ENCODE assay signal across 32 cellular contexts in genomic region chr7:64834989-64835388, GRCh38.
"Had no signal": no experiment of that assay in that cellular context is flagged by ENCODE, and none has a peak within 500 bp of the region (broad histone marks: within the 10 kb centered on the region; RNA-seq: fewer than 3 reads in every experiment).

No MANE protein-coding gene starts in this region.

- H3K36me3 ChIP-seq: adrenal gland, brain microvascular endothelial cell, breast epithelium had no signal

- ATAC-seq: activated CD8-positive, alpha-beta T cell treated with anti-CD3 and anti-CD28 coated beads for 36 hours; activated naive CD4-positive, alpha-beta T cell treated with anti-CD3 and anti-CD28 coated beads, Interleukin-2, amount 50 U/mL, for 72 hours; activated T-cell treated with anti-CD3 and anti-CD28 coated beads, Interleukin-2, amount 50 U/mL, for 72 hours; activated T-helper 17 cell treated with anti-CD3 and anti-CD28 coated beads, Interleukin-2, amount 50 U/mL, for 72 hours; body of pancreas had no signal

- H3K27me3 ChIP-seq: adrenal gland, body of pancreas, brain microvascular endothelial cell, breast epithelium had no signal

- H3K27ac Mint-ChIP-seq: activated B cell treated with CpG ODN at 0.5 μM for 24 hours; activated CD4-positive, alpha-beta T cell treated with anti-CD3 and anti-CD28 coated beads, Interleukin-2, amount 10 ng/mL, durations not matched to agents 24 days and 14 days; activated CD8-positive, alpha-beta T cell treated with anti-CD3 and anti-CD28 coated beads for 36 hours; activated naive CD4-positive, alpha-beta T cell treated with anti-CD3 and anti-CD28 coated beads for 36 hours; activated naive CD4-positive, alpha-beta T cell treated with anti-CD3 and anti-CD28 coated beads, Interleukin-2, amount 50 U/mL, for 72 hours; activated naive CD8-positive, alpha-beta T cell treated with anti-CD3 and anti-CD28 coated beads for 36 hours; activated T-cell treated with anti-CD3 and anti-CD28 coated beads, Interleukin-2, amount 50 U/mL, for 72 hours; activated T-helper 1 cell treated with anti-CD3 and anti-CD28 coated beads, Interleukin-12 subunit alpha, Interleukin-12 subunit beta, Interleukin-2, Interleukin-4 antibody, amounts not matched to agents 30 ng/mL and 10 ng/mL and 1 ng/mL, durations not matched to agents 14 hours and 24 hours and 36 hours; activated T-helper 17 cell treated with anti-CD3 and anti-CD28 coated beads, Interleukin-2, amount 50 U/mL, for 72 hours; T-helper 1 cell treated with Interleukin-12 subunit alpha and Interleukin-12 subunit beta and Interleukin-4 antibody, amounts not matched to agents 30 μg/mL and 1 μg/mL, for 36 hours; T-helper 2 cell treated with Interferon-gamma antibody and Interleukin-4, amounts not matched to agents 5 μg/mL and 100 μg/mL, for 36 hours had no signal

- H3K4me1 ChIP-seq: adrenal gland, body of pancreas, breast epithelium had no signal

- H3K27me3 Mint-ChIP-seq: activated B cell treated with CpG ODN at 0.5 μM for 24 hours; activated CD4-positive, alpha-beta T cell treated with anti-CD3 and anti-CD28 coated beads, Interleukin-2, amount 10 ng/mL, durations not matched to agents 24 days and 14 days; activated CD8-positive, alpha-beta T cell treated with anti-CD3 and anti-CD28 coated beads for 36 hours; activated naive CD8-positive, alpha-beta T cell treated with anti-CD3 and anti-CD28 coated beads for 36 hours; activated T-helper 17 cell treated with anti-CD3 and anti-CD28 coated beads, Interleukin-2, amount 50 U/mL, for 72 hours had no signal

- H3K27ac ChIP-seq: adrenal gland, body of pancreas, brain microvascular endothelial cell, breast epithelium, VCaP had no signal

- H3K4me3 ChIP-seq: adrenal gland, body of pancreas, breast epithelium had no signal

- H3K4me3 Mint-ChIP-seq: activated B cell treated with CpG ODN at 0.5 μM for 24 hours; activated CD4-positive, alpha-beta T cell treated with anti-CD3 and anti-CD28 coated beads, Interleukin-2, amount 10 ng/mL, durations not matched to agents 24 days and 14 days; activated CD8-positive, alpha-beta T cell treated with anti-CD3 and anti-CD28 coated beads for 36 hours; activated naive CD4-positive, alpha-beta T cell treated with anti-CD3 and anti-CD28 coated beads for 36 hours; activated naive CD8-positive, alpha-beta T cell treated with anti-CD3 and anti-CD28 coated beads for 36 hours; activated T-cell treated with anti-CD3 and anti-CD28 coated beads, Interleukin-2, amount 50 U/mL, for 72 hours; activated T-helper 1 cell treated with anti-CD3 and anti-CD28 coated beads, Interleukin-12 subunit alpha, Interleukin-12 subunit beta, Interleukin-2, Interleukin-4 antibody, amounts not matched to agents 30 ng/mL and 10 ng/mL and 1 ng/mL, durations not matched to agents 14 hours and 24 hours and 36 hours; activated T-helper 17 cell treated with anti-CD3 and anti-CD28 coated beads, Interleukin-2, amount 50 U/mL, for 72 hours; T-helper 1 cell treated with Interleukin-12 subunit alpha and Interleukin-12 subunit beta and Interleukin-4 antibody, amounts not matched to agents 30 μg/mL and 1 μg/mL, for 36 hours; T-helper 2 cell treated with Interferon-gamma antibody and Interleukin-4, amounts not matched to agents 5 μg/mL and 100 μg/mL, for 36 hours had no signal

- H3K9me3 ChIP-seq: adrenal gland, body of pancreas, breast epithelium had no signal

- DNase-seq: activated B cell treated with CpG ODN at 0.5 μM for 24 hours; activated CD4-positive, alpha-beta T cell treated with anti-CD3 and anti-CD28 coated beads for 4 hours; activated CD4-positive, alpha-beta T cell treated with anti-CD3 and anti-CD28 coated beads, Interleukin-2, amount 10 ng/mL, durations not matched to agents 24 days and 14 days; activated CD4-positive, alpha-beta T cell treated with anti-CD3 and anti-CD28 coated beads, Interleukin-2, amount 50 U/mL, for 1 hour; activated CD4-positive, alpha-beta T cell treated with anti-CD3 and anti-CD28 coated beads, Interleukin-2, amount 50 U/mL, for 4 hours; activated CD4-positive, CD25-positive, alpha-beta regulatory T cell treated with anti-CD3 and anti-CD28 coated beads, Interleukin-2, amount 50 U/mL, for 72 hours; activated CD8-positive, alpha-beta memory T cell treated with anti-CD3 and anti-CD28 coated beads, Interleukin-2, amount 50 U/mL, for 4 hours; activated CD8-positive, alpha-beta T cell treated with anti-CD3 and anti-CD28 coated beads for 36 hours; activated effector memory CD4-positive, alpha-beta T cell treated with anti-CD3 and anti-CD28 coated beads, Interleukin-2, amount 50 U/mL, for 16 hours; activated gamma-delta T cell treated with Interleukin-2 at 50 U/mL for 16 hours; activated naive CD4-positive, alpha-beta T cell; activated naive CD4-positive, alpha-beta T cell treated with anti-CD3 and anti-CD28 coated beads for 36 hours; activated naive CD4-positive, alpha-beta T cell treated with anti-CD3 and anti-CD28 coated beads, Interleukin-2, amount 50 U/mL, for 16 hours; activated naive CD8-positive, alpha-beta T cell treated with anti-CD3 and anti-CD28 coated beads for 36 hours; activated T-cell treated with anti-CD3 and anti-CD28 coated beads for 4 hours; activated T-cell treated with anti-CD3 and anti-CD28 coated beads, Interleukin-2, amount 50 U/mL, for 1 hour; activated T-cell treated with anti-CD3 and anti-CD28 coated beads, Interleukin-2, amount 50 U/mL, for 72 hours; adrenal gland; amniotic stem cell; body of pancreas; brain microvascular endothelial cell; central memory CD4-positive, alpha-beta T cell; T-helper 1 cell; T-helper 2 cell; T-helper 9 cell had no signal

- H3K4me1 Mint-ChIP-seq: activated B cell treated with CpG ODN at 0.5 μM for 24 hours; activated CD4-positive, alpha-beta T cell treated with anti-CD3 and anti-CD28 coated beads, Interleukin-2, amount 10 ng/mL, durations not matched to agents 24 days and 14 days; activated naive CD8-positive, alpha-beta T cell treated with anti-CD3 and anti-CD28 coated beads for 36 hours; activated T-helper 17 cell treated with anti-CD3 and anti-CD28 coated beads, Interleukin-2, amount 50 U/mL, for 72 hours had no signal
